ENCODE assay signal across 8 cellular contexts in genomic region chr15:65304393-65305143, GRCh38. TPM values are rescaled to one million over a fixed set of nuclear protein-coding genes. Genes with fewer than 3 reads are reported as not detected.
A peak's percentile ranks its signal among the peaks of the same experiment; 100 is the strongest.
DNase-seq lines count a peak whose midpoint lies in the region; ATAC-seq and TF ChIP-seq lines count a peak whose summit lies in the region.

Gene RNU5B-1 (plus strand): TSS chr15:65304677.

- H3K36me3 ChIP-seq in KOPT-K1 (ENCODE audit: insufficient read depth, low read length) (no peaks in the 10 kb centered on the region), stomach (no peaks in the 10 kb centered on the region)

- no peak for TF ChIP-seq EP300 in stomach (IDR thresholded peaks at IDR 0.05)

- H3K4me3 ChIP-seq in stomach, result peak within 1 kb of the TSS; percentile 47 to 52 (median 49)

- whole genome bisulfite sequencing in stomach, 5 donors, result 0 to 1% (median 0%) methylated on average over 23 of the region's 23 CpGs

- peak; percentile 97 for DNase-seq in EL
- DNase-seq in RPMI7951 (ENCODE audit: low read depth), result peak; percentile 99
- DNase-seq in activated T-helper 2 cell treated with anti-CD3 and anti-CD28 coated beads, Interferon-gamma antibody, Interleukin-2, Interleukin-4, amounts not matched to agents 10 μg/mL and 5 μg/mL and 100 μg/mL, durations not matched to agents 14 hours and 24 hours and 36 hours (ENCODE audit: low spot score), result peak; percentile 85
- DNase-seq in fibroblast of the conjunctiva (ENCODE audit: low read depth), result peak; percentile 95
- peak; percentile 79 for DNase-seq in nephron progenitor cell
- peak; percentile 73 for DNase-seq in stomach

- no peaks in the 10 kb centered on the region for H3K27me3 Mint-ChIP-seq in activated T-helper 2 cell treated with anti-CD3 and anti-CD28 coated beads, Interferon-gamma antibody, Interleukin-2, Interleukin-4, amounts not matched to agents 10 μg/mL and 5 μg/mL and 100 μg/mL, durations not matched to agents 14 hours and 24 hours and 36 hours (ENCODE audit: low read depth)
- peaks cover 8% of the 10 kb centered on the region for H3K27me3 Mint-ChIP-seq in nephron progenitor cell (ENCODE audit: low read depth, poor library complexity)

- H3K9me3 ChIP-seq in KOPT-K1 (ENCODE audit: insufficient read depth, low read length, poor library complexity, severe bottlenecking) (no peaks in the 10 kb centered on the region), stomach (no peaks in the 10 kb centered on the region)

- peaks cover 6 to 29% (median 17%) of the 10 kb centered on the region in 4 donors for H3K4me1 ChIP-seq in stomach

- peaks cover 22% of the 10 kb centered on the region for H3K4me1 Mint-ChIP-seq in activated T-helper 2 cell treated with anti-CD3 and anti-CD28 coated beads, Interferon-gamma antibody, Interleukin-2, Interleukin-4, amounts not matched to agents 10 μg/mL and 5 μg/mL and 100 μg/mL, durations not matched to agents 14 hours and 24 hours and 36 hours (ENCODE audit: low read depth)
- peaks cover 44% of the 10 kb centered on the region for H3K4me1 Mint-ChIP-seq in nephron progenitor cell

- peak in 2 of 4 donors; percentile 73 to 99 for TF ChIP-seq POLR2A in stomach (IDR thresholded peaks at IDR 0.05)

- H3K27ac Mint-ChIP-seq in activated T-helper 2 cell treated with anti-CD3 and anti-CD28 coated beads, Interferon-gamma antibody, Interleukin-2, Interleukin-4, amounts not matched to agents 10 μg/mL and 5 μg/mL and 100 μg/mL, durations not matched to agents 14 hours and 24 hours and 36 hours, result peak within 1 kb of the TSS; percentile 96
- H3K27ac Mint-ChIP-seq in nephron progenitor cell, result peak within 1 kb of the TSS; percentile 100

- H3K9me3 Mint-ChIP-seq in activated T-helper 2 cell treated with anti-CD3 and anti-CD28 coated beads, Interferon-gamma antibody, Interleukin-2, Interleukin-4, amounts not matched to agents 10 μg/mL and 5 μg/mL and 100 μg/mL, durations not matched to agents 14 hours and 24 hours and 36 hours, result no peaks in the 10 kb centered on the region
- H3K9me3 Mint-ChIP-seq in nephron progenitor cell, result no peaks in the 10 kb centered on the region

- H3K27ac ChIP-seq in KOPT-K1 (ENCODE audit: low read depth, low read length, poor library complexity, severe bottlenecking) (peak within 1 kb of the TSS; percentile 85), stomach (peak within 1 kb of the TSS; percentile 80 to 92 (median 88))

- no peaks in the 10 kb centered on the region for H3K36me3 Mint-ChIP-seq in activated T-helper 2 cell treated with anti-CD3 and anti-CD28 coated beads, Interferon-gamma antibody, Interleukin-2, Interleukin-4, amounts not matched to agents 10 μg/mL and 5 μg/mL and 100 μg/mL, durations not matched to agents 14 hours and 24 hours and 36 hours (ENCODE audit: low read depth)
- H3K36me3 Mint-ChIP-seq in nephron progenitor cell (ENCODE audit: low read depth), result no peaks in the 10 kb centered on the region

- ATAC-seq in GM21737 (IDR thresholded peaks at IDR 0.05; ENCODE audit: unreplicated experiment), result peak; percentile 59

- H3K4me3 Mint-ChIP-seq in activated T-helper 2 cell treated with anti-CD3 and anti-CD28 coated beads, Interferon-gamma antibody, Interleukin-2, Interleukin-4, amounts not matched to agents 10 μg/mL and 5 μg/mL and 100 μg/mL, durations not matched to agents 14 hours and 24 hours and 36 hours (ENCODE audit: low read depth), result peak within 1 kb of the TSS; percentile 87
- H3K4me3 Mint-ChIP-seq in nephron progenitor cell, result peak within 1 kb of the TSS; percentile 84

- intact Hi-C loops in activated T-helper 2 cell treated with anti-CD3 and anti-CD28 coated beads, Interferon-gamma antibody, Interleukin-2, Interleukin-4, amounts not matched to agents 10 μg/mL and 5 μg/mL and 100 μg/mL, durations not matched to agents 14 hours and 24 hours and 36 hours (cut with micrococcal nuclease), result loop anchor here (1.0 to 10.0 kb wide), 5 partner anchors 8 to 480 kb away; partner anchors contain the start of genes CLPX, PARP16, PIF1 and RNU5A-1
- intact Hi-C loops in stomach (cut with DNase I; ENCODE audit: low total_unique reads), result no loop called here

- peak; percentile 85 for TF ChIP-seq CTCF in nephron progenitor cell (IDR thresholded peaks at IDR 0.05)
- TF ChIP-seq CTCF in stomach (IDR thresholded peaks at IDR 0.05), result peak in 5 of 7 experiments; percentile 64 to 88 (median 76)

- H3K27me3 ChIP-seq in stomach, result no peaks in the 10 kb centered on the region

RNA-seq across cellular contexts. Expression of gene RNU5B-1, which starts in this region (rescaled TPM):
- not detected in 2 replicates for total RNA-seq in RPMI7951 (2014; rRNA removed; shearing (Covaris generic))
- total RNA-seq in activated T-helper 2 cell treated with anti-CD3 and anti-CD28 coated beads, Interferon-gamma antibody, Interleukin-2, Interleukin-4, amounts not matched to agents 10 μg/mL and 5 μg/mL and 100 μg/mL, durations not matched to agents 14 hours and 24 hours and 36 hours, result not detected in 2 replicates
- total RNA-seq in stomach, result not detected
- not detected for polyA plus RNA-seq in stomach

Comparison
In these comparisons a context has a peak if more than half of its experiments do, and no peak if none do; other contexts are left out.
1. Peak in every context shown above with its lines: DNase-seq, ATAC-seq, H3K4me3 ChIP-seq and H3K27ac ChIP-seq.
2. Peak in DNase-seq in RPMI7951; RNA of the gene not detected or under 1 TPM.
3. Peak in DNase-seq in activated T-helper 2 cell treated with anti-CD3 and anti-CD28 coated beads, Interferon-gamma antibody, Interleukin-2, Interleukin-4, amounts not matched to agents 10 μg/mL and 5 μg/mL and 100 μg/mL, durations not matched to agents 14 hours and 24 hours and 36 hours; RNA of the gene not detected or under 1 TPM.
4. Peak in DNase-seq, H3K4me3 ChIP-seq and H3K27ac ChIP-seq in stomach; RNA of the gene not detected or under 1 TPM.